In genomic region chr1:109307363-109308021, GRCh38 we compare ENCODE assay signal across 9 cellular contexts. TPM values are rescaled to one million over a fixed set of nuclear protein-coding genes. Genes with fewer than 3 reads are reported as not detected.
A peak's percentile ranks its signal among the peaks of the same experiment; 100 is the strongest.
DNase-seq lines count a peak whose midpoint lies in the region; ATAC-seq, FAIRE-seq and TF ChIP-seq lines count a peak whose summit lies in the region.
"Had no signal": no experiment of that assay in that cellular context is flagged by ENCODE, and none has a peak within 500 bp of the region (broad histone marks: within the 10 kb centered on the region; RNA-seq: fewer than 3 reads in every experiment).

No MANE protein-coding gene starts in this region.

- H3K27me3 Mint-ChIP-seq in astrocyte (ENCODE audit: low read depth, unreplicated experiment) = no peaks in the 10 kb centered on the region

- peaks cover 6% of the 10 kb centered on the region for H3K36me3 Mint-ChIP-seq in astrocyte (ENCODE audit: low read depth, unreplicated experiment)

- peak overlapping the region; percentile 66 for H3K4me3 Mint-ChIP-seq in astrocyte (ENCODE audit: unreplicated experiment)

- no peaks in the 10 kb centered on the region for H3K27me3 ChIP-seq in astrocyte (ENCODE audit: insufficient read depth, low read length)

- FAIRE-seq in astrocyte (lab: Jason Lieb, UNC) = no peak

- intact Hi-C loops in mucosa of descending colon (cut with DNase I, micrococcal nuclease) = no loop called here

- no peak overlapping the region for H3K27ac Mint-ChIP-seq in astrocyte (ENCODE audit: unreplicated experiment)

- H3K79me2 ChIP-seq in astrocyte (ENCODE audit: insufficient read depth, low read length) = no peaks in the 10 kb centered on the region

- DNase-seq in D341Med (ENCODE audit: low spot score) = peak; percentile 81
- DNase-seq in NCI-H187 treated with DMSO at 0.1 percent for 48 hours (lab: John Stamatoyannopoulos, UW) = peak; percentile 67
- DNase-seq in astrocyte (ENCODE audit: low read depth) = no peak
- no peak for DNase-seq in mucosa of descending colon

- H3K9me3 ChIP-seq in astrocyte (ENCODE audit: insufficient read depth, low read depth, low read length) (no peaks in the 10 kb centered on the region), mucosa of descending colon (no peaks in the 10 kb centered on the region)

- H2AFZ ChIP-seq in astrocyte (ENCODE audit: low read depth, low read length) = no peak overlapping the region

- H3K27ac ChIP-seq in astrocyte (ENCODE audit: low read depth, low read length) = no peak overlapping the region

- peaks cover 6% of the 10 kb centered on the region for H3K4me1 Mint-ChIP-seq in astrocyte (ENCODE audit: low read depth, unreplicated experiment)

- no peak overlapping the region for H3K4me2 ChIP-seq in astrocyte (ENCODE audit: low read length)

- ATAC-seq in mucosa of descending colon (peak; percentile 71), HG02759 (IDR thresholded peaks at IDR 0.05; ENCODE audit: unreplicated experiment) (no peak), GM19328 (IDR thresholded peaks at IDR 0.05; ENCODE audit: unreplicated experiment) (no peak), HG02623 (IDR thresholded peaks at IDR 0.05; ENCODE audit: unreplicated experiment) (no peak), GM19452 (IDR thresholded peaks at IDR 0.05; ENCODE audit: unreplicated experiment) (no peak)
- ATAC-seq: Panc1 had no signal

- TF ChIP-seq CTCF in astrocyte (IDR thresholded peaks at IDR 0.05; ENCODE audit: insufficient read depth, low read depth, low read length) = no peak
- TF ChIP-seq CTCF in mucosa of descending colon (IDR thresholded peaks at IDR 0.05) = no peak

- no peak overlapping the region for H3K4me3 ChIP-seq in astrocyte (ENCODE audit: insufficient read depth, low read depth, low read length)
- no peak overlapping the region for H3K4me3 ChIP-seq in mucosa of descending colon

- no peaks in the 10 kb centered on the region for H3K9me3 Mint-ChIP-seq in astrocyte (ENCODE audit: unreplicated experiment)

- H4K20me1 ChIP-seq in astrocyte (ENCODE audit: insufficient read depth, low read length) = no peaks in the 10 kb centered on the region

- H3K36me3 ChIP-seq in astrocyte (ENCODE audit: insufficient read depth, low read length) (no peaks in the 10 kb centered on the region), mucosa of descending colon (ENCODE audit: low read depth) (no peaks in the 10 kb centered on the region)

- no peak overlapping the region for H3K9ac ChIP-seq in astrocyte (ENCODE audit: low read length)

- no peaks in the 10 kb centered on the region for H3K4me1 ChIP-seq in astrocyte (ENCODE audit: insufficient read depth, low read length)
- no peaks in the 10 kb centered on the region for H3K4me1 ChIP-seq in mucosa of descending colon (ENCODE audit: low read depth)

RNA-seq across cellular contexts. Expression of gene MYBPHL, which starts 0.7 kb away (rescaled TPM):
- total RNA-seq in astrocyte = not detected in 2 replicates
- total RNA-seq in mucosa of descending colon = not detected

RNA-seq across cellular contexts. Expression of gene PSRC1, which starts 24.5 kb away (rescaled TPM):
- total RNA-seq in astrocyte (4.5 and 7.7 TPM in 2 replicates), mucosa of descending colon (1 to 10 TPM; 3.4 to 9.0 (median 4.2) TPM)

RNA-seq across cellular contexts. Expression of gene CELSR2, which starts 58.2 kb away (rescaled TPM):
- 8.5 and 10.0 TPM in 2 replicates for total RNA-seq in astrocyte
- 10 to 100 TPM in 1 of 3 donors, 1 to 10 TPM in 2; 2.8 to 14.7 (median 3.2) TPM for total RNA-seq in mucosa of descending colon

Comparison
In these comparisons a context has a peak if more than half of its experiments do, and no peak if none do; other contexts are left out.
1. DNase-seq: peak in D341Med (single experiment) and NCI-H187 treated with DMSO at 0.1 percent for 48 hours (single experiment); none in astrocyte (single experiment) and mucosa of descending colon (0 of 3).